In genomic region chr3:152222327-152222726, GRCh38 we compare ENCODE assay signal across 1 cellular context.
TF ChIP-seq lines count a peak whose summit lies in the region.

No MANE protein-coding gene starts in this region.

TF ChIP-seq in SK-N-SH treated with all-trans-retinoic acid at 6 μM for 48 hours, 23 proteins besides CTCF, POLR2A, EP300 and RAD21 (continued from another document):
- TF ChIP-seq PATZ1 (CRISPR knock-in tag; IDR thresholded peaks at IDR 0.05; ENCODE audit: borderline replicate concordance) (no peak), ZNF565 (CRISPR knock-in tag; conservative IDR thresholded peaks at IDR 0.05; ENCODE audit: low read depth) (no peak), CREB5 (CRISPR knock-in tag; IDR thresholded peaks at IDR 0.05; ENCODE audit: low read depth) (no peak)
